27 cellular contexts compared by ENCODE assay signal in the genomic region with DNA sequence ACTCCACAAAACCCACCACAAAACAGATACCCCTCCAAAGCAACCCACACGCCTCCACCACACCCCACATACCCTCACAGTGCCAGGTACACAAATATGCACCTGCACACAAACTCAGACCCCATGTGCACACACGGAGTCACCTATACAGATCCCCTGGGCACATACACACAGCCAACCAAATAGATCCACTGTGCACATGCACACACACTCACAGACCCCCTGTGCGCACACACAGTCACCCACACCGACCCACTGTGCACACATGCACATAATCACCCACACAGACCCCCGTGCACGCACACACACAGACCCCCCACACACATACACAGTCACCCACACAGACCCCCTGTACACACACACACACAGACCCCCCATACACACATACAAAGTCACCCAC.
"Had no signal": no experiment of that assay in that cellular context is flagged by ENCODE, and none has a peak within 500 bp of the region (broad histone marks: within the 10 kb centered on the region; RNA-seq: fewer than 3 reads in every experiment).

No MANE protein-coding gene starts in this region.

- H3K36me3 Mint-ChIP-seq: natural killer cell; neural progenitor cell; stimulated activated effector memory CD8-positive, alpha-beta T cell treated with anti-CD3 and anti-CD28 coated beads, Interleukin-12 subunit alpha, Interleukin-12 subunit beta, amount 100 ng/mL, for 72 hours; stimulated activated naive B cell treated with anti-CD40 and anti-IgM and Interleukin-4, amounts not matched to agents 10 μg/mL and 1 μg/mL and 100 μg/mL, for 72 hours; type B pancreatic cell had no signal

- FAIRE-seq: small intestine had no signal

- H3K36me3 ChIP-seq: neural progenitor cell, ovary, right lobe of liver, sigmoid colon, suprapubic skin, tibial artery, transverse colon, upper lobe of right lung, uterus had no signal

- H3K27ac Mint-ChIP-seq: natural killer cell; nephron; neural progenitor cell; progenitor cell of endocrine pancreas; stimulated activated effector memory CD8-positive, alpha-beta T cell treated with anti-CD3 and anti-CD28 coated beads, Interleukin-12 subunit alpha, Interleukin-12 subunit beta, amount 100 ng/mL, for 72 hours; stimulated activated naive B cell treated with anti-CD40 and anti-IgM and Interleukin-4, amounts not matched to agents 10 μg/mL and 1 μg/mL and 100 μg/mL, for 72 hours; stimulated activated naive CD8-positive, alpha-beta T cell treated with anti-CD3 and anti-CD28 coated beads, Interleukin-15, amount 100 ng/mL, for 72 hours; type B pancreatic cell had no signal

- ATAC-seq: stimulated activated effector memory CD8-positive, alpha-beta T cell treated with anti-CD3 and anti-CD28 coated beads, Interleukin-12 subunit alpha, Interleukin-12 subunit beta, amount 100 ng/mL, for 72 hours; stimulated activated naive B cell treated with anti-CD40 and anti-IgM and Interleukin-4, amounts not matched to agents 10 μg/mL and 1 μg/mL and 100 μg/mL, for 72 hours; stimulated activated naive CD8-positive, alpha-beta T cell treated with anti-CD3 and anti-CD28 coated beads, Interleukin-15, amount 100 ng/mL, for 72 hours; stimulated activated naive CD8-positive, alpha-beta T cell treated with anti-CD3 and anti-CD28 coated beads, Interleukin-15, Interleukin-2, amounts not matched to agents 100 U/mL and 50 U/mL, for 24 hours; upper lobe of right lung had no signal

- H3K4me3 ChIP-seq: neural progenitor cell, ovary, psoas muscle, right lobe of liver, sigmoid colon, suprapubic skin, testis, tibial artery, transverse colon, upper lobe of right lung, uterus had no signal

- H3K4me3 Mint-ChIP-seq: natural killer cell; nephron; neural progenitor cell; stimulated activated effector memory CD8-positive, alpha-beta T cell treated with anti-CD3 and anti-CD28 coated beads, Interleukin-12 subunit alpha, Interleukin-12 subunit beta, amount 100 ng/mL, for 72 hours; stimulated activated naive B cell treated with anti-CD40 and anti-IgM and Interleukin-4, amounts not matched to agents 10 μg/mL and 1 μg/mL and 100 μg/mL, for 72 hours; stimulated activated naive CD8-positive, alpha-beta T cell treated with anti-CD3 and anti-CD28 coated beads, Interleukin-15, amount 100 ng/mL, for 72 hours; type B pancreatic cell had no signal

- H3K9me3 Mint-ChIP-seq: natural killer cell; nephron; neural progenitor cell; stimulated activated effector memory CD8-positive, alpha-beta T cell treated with anti-CD3 and anti-CD28 coated beads, Interleukin-12 subunit alpha, Interleukin-12 subunit beta, amount 100 ng/mL, for 72 hours; stimulated activated naive B cell treated with anti-CD40 and anti-IgM and Interleukin-4, amounts not matched to agents 10 μg/mL and 1 μg/mL and 100 μg/mL, for 72 hours; stimulated activated naive CD8-positive, alpha-beta T cell treated with anti-CD3 and anti-CD28 coated beads, Interleukin-15, amount 100 ng/mL, for 72 hours; type B pancreatic cell had no signal

- H3K4me1 Mint-ChIP-seq: natural killer cell, nephron had no signal

- H3K27me3 ChIP-seq: neural progenitor cell, ovary, right lobe of liver, sigmoid colon, suprapubic skin, testis, transverse colon, upper lobe of right lung, uterus had no signal

- DNase-seq: natural killer cell; occipital lobe; ovary; posterior cingulate gyrus; psoas muscle; right cardiac atrium; right lobe of liver; sigmoid colon; small intestine; stimulated activated CD4-positive, alpha-beta T cell treated with anti-CD3 and anti-CD28 coated beads, Interleukin-15, amount 100 ng/mL, for 24 hours; stimulated activated CD4-positive, alpha-beta T cell treated with anti-CD3 and anti-CD28 coated beads, Interleukin-2, amount 100 ng/mL, for 24 hours; stimulated activated CD4-positive, alpha-beta T cell treated with anti-CD3 and anti-CD28 coated beads, Interleukin-2, amount 100 ng/mL, for 48 hours; stimulated activated CD4-positive, alpha-beta T cell treated with anti-CD3 and anti-CD28 coated beads, Interleukin-4, amount 100 ng/mL, for 24 hours; stimulated activated naive B cell treated with anti-CD40 and anti-IgM and Interleukin-4, amounts not matched to agents 10 μg/mL and 1 μg/mL and 100 μg/mL, for 72 hours; stimulated activated naive CD8-positive, alpha-beta T cell treated with anti-CD3 and anti-CD28 coated beads, Interleukin-15, amount 100 ng/mL, for 72 hours; stimulated activated naive CD8-positive, alpha-beta T cell treated with anti-CD3 and anti-CD28 coated beads, Interleukin-15, Interleukin-2, amounts not matched to agents 100 U/mL and 50 U/mL, for 24 hours; testis; tibial artery; transverse colon; upper lobe of right lung; uterus had no signal
